In the genomic region with DNA sequence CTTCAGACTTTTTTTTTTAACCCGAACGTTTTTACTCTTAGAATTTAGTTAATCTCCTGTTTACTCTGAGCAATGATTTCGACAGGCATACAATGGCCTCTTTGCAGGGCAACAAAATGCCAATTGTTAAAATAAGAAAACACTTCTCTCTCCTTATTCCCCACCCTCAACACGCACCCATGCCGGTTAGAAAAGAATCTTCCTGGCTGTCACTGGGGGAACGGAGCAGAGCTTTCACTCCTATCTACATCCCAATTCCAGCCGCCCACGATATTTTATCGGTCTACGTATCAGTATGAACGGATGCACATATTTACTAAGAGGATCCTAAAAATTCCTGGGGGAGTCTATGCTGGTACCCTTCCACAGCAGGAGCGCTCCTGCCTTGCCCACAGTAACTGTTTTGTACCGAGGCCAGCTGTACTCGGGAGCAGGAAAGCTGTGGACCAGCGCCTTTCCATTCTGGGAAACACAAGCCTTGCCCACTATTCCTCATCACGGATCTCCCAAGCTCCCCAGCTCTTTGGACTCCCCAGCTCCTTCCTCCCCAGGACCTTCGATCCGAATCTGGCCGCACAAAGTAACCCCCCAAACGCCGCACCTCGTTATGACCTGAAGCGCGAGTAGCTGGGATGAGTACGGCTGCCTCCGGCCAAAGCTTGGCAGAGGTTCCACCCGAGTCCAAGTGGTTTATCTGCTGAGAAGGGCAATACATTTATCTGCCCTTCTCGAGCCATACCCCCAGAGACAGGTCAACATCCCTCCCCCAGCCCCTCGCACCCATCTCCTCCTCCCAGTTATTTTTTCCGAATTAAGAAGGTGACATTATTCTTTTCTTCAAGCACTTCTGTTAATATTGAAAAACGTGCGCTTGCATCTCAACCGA, we compare ENCODE assay signal across 18 cellular contexts. TPM values are rescaled to one million over a fixed set of nuclear protein-coding genes. Genes with fewer than 3 reads are reported as not detected.
A peak's percentile ranks its signal among the peaks of the same experiment; 100 is the strongest.
DNase-seq lines count a peak whose midpoint lies in the region; ATAC-seq and TF ChIP-seq lines count a peak whose summit lies in the region.
"Had no signal": no experiment of that assay in that cellular context is flagged by ENCODE, and none has a peak within 500 bp of the region (broad histone marks: within the 10 kb centered on the region; RNA-seq: fewer than 3 reads in every experiment).

No MANE protein-coding gene starts in this region.

- no peak overlapping the region for H3K27ac ChIP-seq in GM23338 (ENCODE audit: low read depth)
- no peak overlapping the region for H3K27ac ChIP-seq in naive thymus-derived CD4-positive, alpha-beta T cell (ENCODE audit: low read depth, low read length)
- H3K27ac ChIP-seq: colonic mucosa had no signal

- no peaks in the 10 kb centered on the region for H3K9me2 ChIP-seq in GM23338 (ENCODE audit: insufficient read depth)

- H3K9me3 ChIP-seq in naive thymus-derived CD4-positive, alpha-beta T cell (ENCODE audit: control insufficient read depth in 2 of 3, low read length in 3 of 3), result peaks cover 0 to 15% (median 0%) of the 10 kb centered on the region in 3 experiments
- H3K9me3 ChIP-seq: colonic mucosa had no signal

- peak overlapping the region; percentile 94 for H3K4me2 ChIP-seq in GM23338

- no peak for ATAC-seq in GM23338
- ATAC-seq in activated naive CD8-positive, alpha-beta T cell treated with anti-CD3 and anti-CD28 coated beads, Interleukin-2, amount 10 ng/mL, durations not matched to agents 7 days and 5 days (ENCODE audit: low read depth), result no peak
- ATAC-seq in naive thymus-derived CD4-positive, alpha-beta T cell, result no peak

- CTCF ChIA-PET in naive thymus-derived CD4-positive, alpha-beta T cell (lab: Charles Lee), result interaction anchor here (0.5 kb wide), 1 partner anchor 14 kb away, joined by 3 read pairs; no protein-coding TSS in a partner anchor

- H4K20me1 ChIP-seq in GM23338 (replicated peaks; ENCODE audit: insufficient read depth), result 0 out of 2 replicates have a peak, but pooled peaks cover 2% of the 10 kb centered on the region

- POLR2A ChIA-PET in activated naive CD8-positive, alpha-beta T cell treated with anti-CD3 and anti-CD28 coated beads, Interleukin-2, amount 10 ng/mL, durations not matched to agents 7 days and 5 days (lab: Charles Lee), result no interaction called here
- POLR2A ChIA-PET in naive thymus-derived CD4-positive, alpha-beta T cell (lab: Charles Lee), result no interaction called here

- peaks cover 22% of the 10 kb centered on the region for H3F3A ChIP-seq in GM23338 (replicated peaks; ENCODE audit: low read depth)

- H3K4me3 ChIP-seq in GM23338, result peak overlapping the region; percentile 82
- H3K4me3 ChIP-seq in naive thymus-derived CD4-positive, alpha-beta T cell (ENCODE audit: low read length), result no peak overlapping the region
- H3K4me3 ChIP-seq: colonic mucosa had no signal

- peaks cover 76% of the 10 kb centered on the region for H3K27me3 Mint-ChIP-seq in GM23338 (ENCODE audit: insufficient read depth, low read depth, poor library complexity)
- peaks cover 86% of the 10 kb centered on the region for H3K27me3 Mint-ChIP-seq in activated naive CD8-positive, alpha-beta T cell treated with anti-CD3 and anti-CD28 coated beads, Interleukin-2, amount 10 ng/mL, durations not matched to agents 7 days and 5 days
- H3K27me3 Mint-ChIP-seq in naive thymus-derived CD4-positive, alpha-beta T cell, result peaks cover 73 to 96% (median 90%) of the 10 kb centered on the region in 5 donors

- DNase-seq in NCI-H82 (lab: John Stamatoyannopoulos, UW) (peak; percentile 20), NCI-H82 treated with DMSO at 0.1 percent for 48 hours (lab: John Stamatoyannopoulos, UW; ENCODE audit: unreplicated experiment) (no peak), GM23338 (ENCODE audit: low spot score) (peak; percentile 41), RPMI8226 (no peak), NCI-H2227 treated with DMSO at 0.1 percent for 48 hours (lab: John Stamatoyannopoulos, UW) (no peak)
- no peak for DNase-seq in activated naive CD8-positive, alpha-beta T cell treated with anti-CD3 and anti-CD28 coated beads, Interleukin-2, amount 10 ng/mL, durations not matched to agents 7 days and 5 days
- peak in 1 of 9 donors; percentile 29 for DNase-seq in naive thymus-derived CD4-positive, alpha-beta T cell
- DNase-seq in effector CD4-positive, alpha-beta T cell, result no peak
- DNase-seq: amygdala, colonic mucosa, COR-L47, NCI-H510A treated with DMSO at 0.1 percent for 48 hours, T-helper 9 cell, trophoblast cell had no signal

- H3K36me3 Mint-ChIP-seq in GM23338 (ENCODE audit: low read depth), result no peaks in the 10 kb centered on the region; the same call in 1 of the 3 replicates
- peaks cover 8% of the 10 kb centered on the region for H3K36me3 Mint-ChIP-seq in activated naive CD8-positive, alpha-beta T cell treated with anti-CD3 and anti-CD28 coated beads, Interleukin-2, amount 10 ng/mL, durations not matched to agents 7 days and 5 days
- peaks cover 0 to 12% (median 8%) of the 10 kb centered on the region in 5 donors for H3K36me3 Mint-ChIP-seq in naive thymus-derived CD4-positive, alpha-beta T cell

- peaks cover 67% of the 10 kb centered on the region for H3K27me3 ChIP-seq in GM23338 (ENCODE audit: insufficient read depth)
- peaks cover 21 to 95% of the 10 kb centered on the region in 2 donors for H3K27me3 ChIP-seq in naive thymus-derived CD4-positive, alpha-beta T cell (ENCODE audit: control insufficient read depth in 2 of 2, insufficient read depth in 2 of 2, low read length in 2 of 2)

- H3K4me1 ChIP-seq in GM23338 (ENCODE audit: insufficient read depth), result peaks cover 40% of the 10 kb centered on the region
- peaks cover 26 to 33% of the 10 kb centered on the region in 2 donors for H3K4me1 ChIP-seq in naive thymus-derived CD4-positive, alpha-beta T cell (ENCODE audit: control insufficient read depth in 2 of 2, insufficient read depth in 2 of 2, low read length in 2 of 2)

- intact Hi-C loops in naive thymus-derived CD4-positive, alpha-beta T cell (cut with micrococcal nuclease), result no loop called here

- H3K4me1 Mint-ChIP-seq in GM23338, result peaks cover 62% of the 10 kb centered on the region
- H3K4me1 Mint-ChIP-seq in activated naive CD8-positive, alpha-beta T cell treated with anti-CD3 and anti-CD28 coated beads, Interleukin-2, amount 10 ng/mL, durations not matched to agents 7 days and 5 days, result peaks cover 60% of the 10 kb centered on the region
- peaks cover 34 to 81% (median 60%) of the 10 kb centered on the region in 7 donors for H3K4me1 Mint-ChIP-seq in naive thymus-derived CD4-positive, alpha-beta T cell

- no peak overlapping the region for H3K27ac Mint-ChIP-seq in GM23338
- H3K27ac Mint-ChIP-seq in activated naive CD8-positive, alpha-beta T cell treated with anti-CD3 and anti-CD28 coated beads, Interleukin-2, amount 10 ng/mL, durations not matched to agents 7 days and 5 days, result peak overlapping the region; percentile 14
- peak overlapping the region in 8 of 9 donors; percentile 10 to 88 (median 78) for H3K27ac Mint-ChIP-seq in naive thymus-derived CD4-positive, alpha-beta T cell

- no peak overlapping the region for H2AFZ ChIP-seq in GM23338

- H3K36me3 ChIP-seq in GM23338 (ENCODE audit: insufficient read depth), result no peaks in the 10 kb centered on the region
- H3K36me3 ChIP-seq in naive thymus-derived CD4-positive, alpha-beta T cell (ENCODE audit: control insufficient read depth in 2 of 3, insufficient read depth in 3 of 3, low read length in 3 of 3), result no peaks in the 10 kb centered on the region
- H3K36me3 ChIP-seq: colonic mucosa had no signal

- peaks cover 24% of the 10 kb centered on the region for H3K79me2 ChIP-seq in GM23338 (replicated peaks; ENCODE audit: insufficient read depth)

- no peak for TF ChIP-seq CTCF in GM23338 (conservative IDR thresholded peaks at IDR 0.05; ENCODE audit: low read depth in 2 of 2)

- peak overlapping the region; percentile 79 for H3K4me3 Mint-ChIP-seq in GM23338
- H3K4me3 Mint-ChIP-seq in activated naive CD8-positive, alpha-beta T cell treated with anti-CD3 and anti-CD28 coated beads, Interleukin-2, amount 10 ng/mL, durations not matched to agents 7 days and 5 days, result peak overlapping the region; percentile 47
- H3K4me3 Mint-ChIP-seq in naive thymus-derived CD4-positive, alpha-beta T cell, result peak overlapping the region in 7 of 10 donors; percentile 16 to 63 (median 49)

- no peaks in the 10 kb centered on the region for H3K9me3 Mint-ChIP-seq in GM23338
- peaks cover 5% of the 10 kb centered on the region for H3K9me3 Mint-ChIP-seq in activated naive CD8-positive, alpha-beta T cell treated with anti-CD3 and anti-CD28 coated beads, Interleukin-2, amount 10 ng/mL, durations not matched to agents 7 days and 5 days
- H3K9me3 Mint-ChIP-seq in naive thymus-derived CD4-positive, alpha-beta T cell, result peaks cover 0 to 39% (median 17%) of the 10 kb centered on the region in 11 donors

TF ChIP-seq in GM23338, 12 proteins besides CTCF, POLR2A, EP300 and RAD21:
- TF ChIP-seq EZH2 (IDR thresholded peaks at IDR 0.05; ENCODE audit: low read depth, unreplicated experiment) (peak; percentile 38), JUNB (IDR thresholded peaks at IDR 0.05; ENCODE audit: unreplicated experiment) (no peak)

RNA-seq across cellular contexts. Expression of a gene that starts 2.2 kb away (rescaled TPM):
- total RNA-seq in GM23338 (2014; rRNA removed; shearing (Covaris generic)), result 3.1 and 4.7 TPM in 2 replicates
- polyA plus RNA-seq in GM23338 (2016; fragmentation: Nextera tagmentation; extraction: Ambion mirVana), result 5.4 and 6.7 TPM in 2 replicates
- total RNA-seq in activated naive CD8-positive, alpha-beta T cell treated with anti-CD3 and anti-CD28 coated beads, Interleukin-2, amount 10 ng/mL, durations not matched to agents 7 days and 5 days, result under 1 TPM; 0.74 to 0.78 TPM
- under 1 TPM in 4 of 5 experiments, not detected in 1; 0.12 to 0.97 (median 0.27) TPM for total RNA-seq in naive thymus-derived CD4-positive, alpha-beta T cell
- under 1 TPM in 1 of 2 donors, not detected in 1; 0.91 TPM for polyA plus RNA-seq in naive thymus-derived CD4-positive, alpha-beta T cell
- total RNA-seq: A673, colonic mucosa, fibroblast of lung, mesenteric fat pad, posterior vena cava had no signal
- polyA plus RNA-seq: fibroblast of lung had no signal

Comparison
In these comparisons a context has a peak if more than half of its experiments do, and no peak if none do; other contexts are left out.
1. DNase-seq: peak in NCI-H82 (single experiment) and GM23338 (single experiment); none in NCI-H82 treated with DMSO at 0.1 percent for 48 hours (single experiment), activated naive CD8-positive, alpha-beta T cell treated with anti-CD3 and anti-CD28 coated beads, Interleukin-2, amount 10 ng/mL, durations not matched to agents 7 days and 5 days (single experiment), RPMI8226 (single experiment), effector CD4-positive, alpha-beta T cell (single experiment) and NCI-H2227 treated with DMSO at 0.1 percent for 48 hours (single experiment).
2. Peak in every context shown above with its lines, with median percentiles within 50 percentile points of each other: H3K4me3 Mint-ChIP-seq.